36 cellular contexts compared by ENCODE assay signal in genomic region chr22:42825796-42826195, GRCh38.
"Had no signal": no experiment of that assay in that cellular context is flagged by ENCODE, and none has a peak within 500 bp of the region (broad histone marks: within the 10 kb centered on the region; RNA-seq: fewer than 3 reads in every experiment).

No MANE protein-coding gene starts in this region.

- H3K9me3 Mint-ChIP-seq: activated CD4-positive, alpha-beta memory T cell treated with anti-CD3 and anti-CD28 coated beads, Interleukin-2, amount 10 ng/mL, durations not matched to agents 7 days and 5 days; activated CD4-positive, alpha-beta T cell treated with anti-CD3 and anti-CD28 coated beads, Interleukin-2, amount 10 ng/mL, durations not matched to agents 7 days and 5 days; activated naive CD4-positive, alpha-beta T cell treated with anti-CD3 and anti-CD28 coated beads for 36 hours; activated naive CD4-positive, alpha-beta T cell treated with anti-CD3 and anti-CD28 coated beads, Interleukin-2, amount 50 U/mL, for 72 hours; activated naive CD8-positive, alpha-beta T cell treated with anti-CD3 and anti-CD28 coated beads for 36 hours; activated T-cell treated with anti-CD3 and anti-CD28 coated beads, Interleukin-2, amount 50 U/mL, for 24 hours; activated T-helper 1 cell treated with anti-CD3 and anti-CD28 coated beads, Interleukin-12 subunit alpha, Interleukin-12 subunit beta, Interleukin-2, Interleukin-4 antibody, amounts not matched to agents 30 ng/mL and 10 ng/mL and 1 ng/mL, durations not matched to agents 14 hours and 24 hours and 36 hours; activated T-helper 17 cell treated with anti-CD3 and anti-CD28 coated beads, Interleukin-2, amount 50 U/mL, for 72 hours; T-helper 1 cell treated with Interleukin-12 subunit alpha and Interleukin-12 subunit beta and Interleukin-4 antibody, amounts not matched to agents 30 μg/mL and 1 μg/mL, for 36 hours; T-helper 2 cell treated with Interferon-gamma antibody and Interleukin-4, amounts not matched to agents 5 μg/mL and 100 μg/mL, for 36 hours had no signal

- H3K4me1 Mint-ChIP-seq: WTC11 had no signal

- H3K4me3 ChIP-seq: adrenal gland, body of pancreas, breast epithelium had no signal

- H3K27ac ChIP-seq: adrenal gland, body of pancreas, brain microvascular endothelial cell, breast epithelium, WERI-Rb-1 had no signal

- FAIRE-seq: astrocyte, TTC549 had no signal

- DNase-seq: activated CD4-positive, alpha-beta memory T cell treated with anti-CD3 and anti-CD28 coated beads, Interleukin-2, amount 10 ng/mL, durations not matched to agents 7 days and 5 days; activated CD4-positive, alpha-beta T cell treated with anti-CD3 and anti-CD28 coated beads for 1 hour; activated CD4-positive, alpha-beta T cell treated with anti-CD3 and anti-CD28 coated beads for 36 hours; activated CD4-positive, alpha-beta T cell treated with anti-CD3 and anti-CD28 coated beads for 48 hours; activated CD4-positive, alpha-beta T cell treated with anti-CD3 and anti-CD28 coated beads, Interleukin-2, amount 10 ng/mL, durations not matched to agents 7 days and 5 days; activated CD4-positive, alpha-beta T cell treated with anti-CD3 and anti-CD28 coated beads, Interleukin-2, amount 50 U/mL, for 48 hours; activated CD4-positive, CD25-positive, alpha-beta regulatory T cell; activated CD8-positive, alpha-beta memory T cell treated with anti-CD3 and anti-CD28 coated beads for 24 hours; activated CD8-positive, alpha-beta memory T cell treated with anti-CD3 and anti-CD28 coated beads, Interleukin-2, amount 10 ng/mL, durations not matched to agents 7 days and 5 days; activated CD8-positive, alpha-beta T cell treated with anti-CD3 and anti-CD28 coated beads, Interleukin-2, amount 10 ng/mL, durations not matched to agents 7 days and 5 days; activated effector memory CD4-positive, alpha-beta T cell treated with anti-CD3 and anti-CD28 coated beads, Interleukin-2, amount 50 U/mL, for 16 hours; activated gamma-delta T cell treated with Interleukin-2 at 50 U/mL for 16 hours; activated naive CD4-positive, alpha-beta T cell; activated naive CD4-positive, alpha-beta T cell treated with anti-CD3 and anti-CD28 coated beads for 36 hours; activated naive CD4-positive, alpha-beta T cell treated with anti-CD3 and anti-CD28 coated beads, Interleukin-2, amount 50 U/mL, for 16 hours; activated naive CD8-positive, alpha-beta T cell treated with anti-CD3 and anti-CD28 coated beads for 36 hours; activated T-cell treated with anti-CD3 and anti-CD28 coated beads, Interleukin-2, amount 50 U/mL, for 24 hours; activated T-cell treated with anti-CD3 and anti-CD28 coated beads, Interleukin-2, amount 50 U/mL, for 48 hours; amniotic stem cell; aorta; body of pancreas; brain microvascular endothelial cell; central memory CD4-positive, alpha-beta T cell; T-helper 1 cell; T-helper 9 cell; WERI-Rb-1 had no signal

- H3K9me3 ChIP-seq: adrenal gland, body of pancreas, breast epithelium had no signal

- H3K27me3 ChIP-seq: adrenal gland, body of pancreas, brain microvascular endothelial cell, breast epithelium had no signal

- H3K36me3 ChIP-seq: breast epithelium had no signal

- H3K4me3 Mint-ChIP-seq: activated CD4-positive, alpha-beta memory T cell treated with anti-CD3 and anti-CD28 coated beads, Interleukin-2, amount 10 ng/mL, durations not matched to agents 7 days and 5 days; activated CD4-positive, alpha-beta T cell treated with anti-CD3 and anti-CD28 coated beads for 36 hours; activated CD4-positive, alpha-beta T cell treated with anti-CD3 and anti-CD28 coated beads, Interleukin-2, amount 10 ng/mL, durations not matched to agents 7 days and 5 days; activated CD8-positive, alpha-beta memory T cell treated with anti-CD3 and anti-CD28 coated beads, Interleukin-2, amount 10 ng/mL, durations not matched to agents 7 days and 5 days; activated CD8-positive, alpha-beta T cell treated with anti-CD3 and anti-CD28 coated beads, Interleukin-2, amount 10 ng/mL, durations not matched to agents 7 days and 5 days; activated naive CD4-positive, alpha-beta T cell treated with anti-CD3 and anti-CD28 coated beads for 36 hours; activated naive CD8-positive, alpha-beta T cell treated with anti-CD3 and anti-CD28 coated beads for 36 hours; activated T-cell treated with anti-CD3 and anti-CD28 coated beads, Interleukin-2, amount 50 U/mL, for 24 hours; activated T-helper 1 cell treated with anti-CD3 and anti-CD28 coated beads, Interleukin-12 subunit alpha, Interleukin-12 subunit beta, Interleukin-2, Interleukin-4 antibody, amounts not matched to agents 30 ng/mL and 10 ng/mL and 1 ng/mL, durations not matched to agents 14 hours and 24 hours and 36 hours; activated T-helper 17 cell treated with anti-CD3 and anti-CD28 coated beads, Interleukin-2, amount 50 U/mL, for 72 hours; T-helper 1 cell treated with Interleukin-12 subunit alpha and Interleukin-12 subunit beta and Interleukin-4 antibody, amounts not matched to agents 30 μg/mL and 1 μg/mL, for 36 hours; T-helper 2 cell treated with Interferon-gamma antibody and Interleukin-4, amounts not matched to agents 5 μg/mL and 100 μg/mL, for 36 hours; WTC11 had no signal

- H3K4me1 ChIP-seq: breast epithelium had no signal

- H3K27ac Mint-ChIP-seq: activated CD4-positive, alpha-beta memory T cell treated with anti-CD3 and anti-CD28 coated beads, Interleukin-2, amount 10 ng/mL, durations not matched to agents 7 days and 5 days; activated CD4-positive, alpha-beta T cell treated with anti-CD3 and anti-CD28 coated beads for 36 hours; activated CD4-positive, alpha-beta T cell treated with anti-CD3 and anti-CD28 coated beads, Interleukin-2, amount 10 ng/mL, durations not matched to agents 7 days and 5 days; activated CD8-positive, alpha-beta memory T cell treated with anti-CD3 and anti-CD28 coated beads, Interleukin-2, amount 10 ng/mL, durations not matched to agents 7 days and 5 days; activated CD8-positive, alpha-beta T cell treated with anti-CD3 and anti-CD28 coated beads, Interleukin-2, amount 10 ng/mL, durations not matched to agents 7 days and 5 days; activated naive CD4-positive, alpha-beta T cell treated with anti-CD3 and anti-CD28 coated beads for 36 hours; activated naive CD4-positive, alpha-beta T cell treated with anti-CD3 and anti-CD28 coated beads, Interleukin-2, amount 50 U/mL, for 72 hours; activated naive CD8-positive, alpha-beta T cell treated with anti-CD3 and anti-CD28 coated beads for 36 hours; activated T-cell treated with anti-CD3 and anti-CD28 coated beads, Interleukin-2, amount 50 U/mL, for 24 hours; activated T-helper 1 cell treated with anti-CD3 and anti-CD28 coated beads, Interleukin-12 subunit alpha, Interleukin-12 subunit beta, Interleukin-2, Interleukin-4 antibody, amounts not matched to agents 30 ng/mL and 10 ng/mL and 1 ng/mL, durations not matched to agents 14 hours and 24 hours and 36 hours; activated T-helper 17 cell treated with anti-CD3 and anti-CD28 coated beads, Interleukin-2, amount 50 U/mL, for 72 hours; T-helper 1 cell treated with Interleukin-12 subunit alpha and Interleukin-12 subunit beta and Interleukin-4 antibody, amounts not matched to agents 30 μg/mL and 1 μg/mL, for 36 hours; T-helper 2 cell treated with Interferon-gamma antibody and Interleukin-4, amounts not matched to agents 5 μg/mL and 100 μg/mL, for 36 hours; WTC11 had no signal

- H3K27me3 Mint-ChIP-seq: activated CD4-positive, alpha-beta memory T cell treated with anti-CD3 and anti-CD28 coated beads, Interleukin-2, amount 10 ng/mL, durations not matched to agents 7 days and 5 days; activated CD4-positive, alpha-beta T cell treated with anti-CD3 and anti-CD28 coated beads for 36 hours; activated CD4-positive, alpha-beta T cell treated with anti-CD3 and anti-CD28 coated beads, Interleukin-2, amount 10 ng/mL, durations not matched to agents 7 days and 5 days; activated CD8-positive, alpha-beta memory T cell treated with anti-CD3 and anti-CD28 coated beads, Interleukin-2, amount 10 ng/mL, durations not matched to agents 7 days and 5 days; activated naive CD8-positive, alpha-beta T cell treated with anti-CD3 and anti-CD28 coated beads for 36 hours; activated T-cell treated with anti-CD3 and anti-CD28 coated beads, Interleukin-2, amount 50 U/mL, for 24 hours; activated T-helper 17 cell treated with anti-CD3 and anti-CD28 coated beads, Interleukin-2, amount 50 U/mL, for 72 hours had no signal
